13 cellular contexts compared by ENCODE assay signal in genomic region chr2:151237422-151238012, GRCh38. TPM values are rescaled to one million over a fixed set of nuclear protein-coding genes. Genes with fewer than 3 reads are reported as not detected.
DNase-seq lines count a peak whose midpoint lies in the region; ATAC-seq and TF ChIP-seq lines count a peak whose summit lies in the region.
"Had no signal": no experiment of that assay in that cellular context is flagged by ENCODE, and none has a peak within 500 bp of the region (broad histone marks: within the 10 kb centered on the region; RNA-seq: fewer than 3 reads in every experiment).

No MANE protein-coding gene starts in this region.

- H3K9me3 Mint-ChIP-seq in endodermal cell = no peaks in the 10 kb centered on the region
- H3K9me3 Mint-ChIP-seq: CD4-positive, alpha-beta memory T cell; stimulated activated memory B cell treated with anti-CD40 and anti-IgM and Interleukin-4, amounts not matched to agents 10 μg/mL and 1 μg/mL and 100 μg/mL, for 72 hours had no signal

- no peaks in the 10 kb centered on the region for H3K4me1 Mint-ChIP-seq in endodermal cell

- no peaks in the 10 kb centered on the region for H3K36me3 Mint-ChIP-seq in endodermal cell (ENCODE audit: low read depth)
- H3K36me3 Mint-ChIP-seq: CD4-positive, alpha-beta memory T cell; stimulated activated memory B cell treated with anti-CD40 and anti-IgM and Interleukin-4, amounts not matched to agents 10 μg/mL and 1 μg/mL and 100 μg/mL, for 72 hours had no signal

- no peak overlapping the region for H3K9ac ChIP-seq in endodermal cell (ENCODE audit: extremely low read depth, low read length, poor library complexity, severe bottlenecking)

- peak; percentile 9 for TF ChIP-seq CTCF in endodermal cell (conservative IDR thresholded peaks at IDR 0.05)

- H3K4me3 ChIP-seq in MG63 (no peak overlapping the region), endodermal cell (ENCODE audit: low read length) (no peak overlapping the region)
- H3K4me3 ChIP-seq: left ventricle myocardium inferior had no signal

- H3K27ac ChIP-seq in endodermal cell (ENCODE audit: low read depth, low read length) = no peak overlapping the region
- H3K27ac ChIP-seq: left ventricle myocardium inferior, neutrophil had no signal

- H3K27ac Mint-ChIP-seq in endodermal cell = no peak overlapping the region
- H3K27ac Mint-ChIP-seq: stimulated activated memory B cell treated with anti-CD40 and anti-IgM and Interleukin-4, amounts not matched to agents 10 μg/mL and 1 μg/mL and 100 μg/mL, for 72 hours had no signal

- H3K27me3 ChIP-seq in MG63 = no peaks in the 10 kb centered on the region
- no peaks in the 10 kb centered on the region for H3K27me3 ChIP-seq in endodermal cell (ENCODE audit: control insufficient read depth, insufficient read depth, low read length, poor library complexity, severe bottlenecking)

- WGBS in endodermal cell (ENCODE audit: insufficient coverage in 1 of 2, insufficient read length in 1 of 2), 2 experiments = 84 to 100% methylated on average over 2 to 4 of the region's 4 CpGs

- no peaks in the 10 kb centered on the region for H3K27me3 Mint-ChIP-seq in endodermal cell (ENCODE audit: insufficient read depth)

- peak; percentile 83 for ATAC-seq in stimulated activated naive CD8-positive, alpha-beta T cell treated with anti-CD3 and anti-CD28 coated beads, Interleukin-15, Interleukin-2, amounts not matched to agents 100 U/mL and 50 U/mL, for 24 hours
- ATAC-seq in GM21423 (IDR thresholded peaks at IDR 0.05; ENCODE audit: unreplicated experiment) = no peak
- ATAC-seq: stimulated activated memory B cell treated with anti-CD40 and anti-IgM and Interleukin-4, amounts not matched to agents 10 μg/mL and 1 μg/mL and 100 μg/mL, for 72 hours had no signal

- H3K36me3 ChIP-seq in MG63 (no peaks in the 10 kb centered on the region), endodermal cell (ENCODE audit: control insufficient read depth, insufficient read depth, low read length) (no peaks in the 10 kb centered on the region)
- H3K36me3 ChIP-seq: left ventricle myocardium inferior, neutrophil had no signal

- H3K9me3 ChIP-seq in MG63 = no peaks in the 10 kb centered on the region
- no peaks in the 10 kb centered on the region for H3K9me3 ChIP-seq in endodermal cell (ENCODE audit: control insufficient read depth, low read length)
- H3K9me3 ChIP-seq: neutrophil had no signal

- no peaks in the 10 kb centered on the region for H3K4me1 ChIP-seq in endodermal cell (ENCODE audit: control insufficient read depth, insufficient read depth, low read length)

- DNase-seq in stimulated activated CD4-positive, alpha-beta T cell treated with anti-CD3 and anti-CD28 coated beads, Interleukin-12 subunit alpha, Interleukin-12 subunit beta, amount 100 ng/mL, for 48 hours (ENCODE audit: low read depth in 2 of 3, low spot score in 1 of 3) = peak in 2 of 3 donors; percentile 16 to 18
- DNase-seq in stimulated activated CD4-positive, alpha-beta T cell treated with anti-CD3 and anti-CD28 coated beads, Interleukin-12 subunit alpha, Interleukin-12 subunit beta, amount 100 ng/mL, for 4 hours = no peak
- DNase-seq in MG63 (peak; percentile 13), endodermal cell (no peak), NCI-H774 (lab: John Stamatoyannopoulos, UW) (no peak), NCI-H146 (lab: John Stamatoyannopoulos, UW) (no peak)
- DNase-seq in stimulated activated naive CD8-positive, alpha-beta T cell treated with anti-CD3 and anti-CD28 coated beads, Interleukin-15, Interleukin-2, amounts not matched to agents 100 U/mL and 50 U/mL, for 24 hours = peak; percentile 17
- DNase-seq: CD4-positive, alpha-beta memory T cell; left ventricle myocardium inferior; NCI-H2171 treated with DMSO at 0.1 percent for 48 hours had no signal

- no peak overlapping the region for H3K4me3 Mint-ChIP-seq in endodermal cell
- H3K4me3 Mint-ChIP-seq: CD4-positive, alpha-beta memory T cell; stimulated activated memory B cell treated with anti-CD40 and anti-IgM and Interleukin-4, amounts not matched to agents 10 μg/mL and 1 μg/mL and 100 μg/mL, for 72 hours had no signal

RNA-seq across cellular contexts. Expression of gene RBM43, which starts 24.1 kb away (rescaled TPM):
- total RNA-seq in MG63 (2014; rRNA removed; shearing (Covaris generic); ENCODE audit: low replicate concordance) = 1.9 and 3.8 TPM in 2 replicates
- 1 to 10 TPM; 1.1 to 2.4 TPM for total RNA-seq in endodermal cell
- polyA plus RNA-seq in endodermal cell (2013, experiment 1 of 2) = 3.4 TPM
- polyA plus RNA-seq in endodermal cell (2013, experiment 2 of 2) = 3.5 TPM

RNA-seq across cellular contexts. Expression of gene NMI, which starts 52.0 kb away (rescaled TPM):
- total RNA-seq in MG63 (2014; rRNA removed; shearing (Covaris generic); ENCODE audit: low replicate concordance) = 8.6 and 11.8 TPM in 2 replicates
- total RNA-seq in endodermal cell = 1 to 10 TPM; 1.2 to 3.3 TPM
- polyA plus RNA-seq in endodermal cell (2013, experiment 1 of 2) = 0.43 TPM
- 0.37 TPM for polyA plus RNA-seq in endodermal cell (2013, experiment 2 of 2)

Comparison
In these comparisons a context has a peak if more than half of its experiments do, and no peak if none do; other contexts are left out.
1. DNase-seq: peak in stimulated activated CD4-positive, alpha-beta T cell treated with anti-CD3 and anti-CD28 coated beads, Interleukin-12 subunit alpha, Interleukin-12 subunit beta, amount 100 ng/mL, for 48 hours (2 of 3), MG63 (single experiment) and stimulated activated naive CD8-positive, alpha-beta T cell treated with anti-CD3 and anti-CD28 coated beads, Interleukin-15, Interleukin-2, amounts not matched to agents 100 U/mL and 50 U/mL, for 24 hours (single experiment); none in stimulated activated CD4-positive, alpha-beta T cell treated with anti-CD3 and anti-CD28 coated beads, Interleukin-12 subunit alpha, Interleukin-12 subunit beta, amount 100 ng/mL, for 4 hours (single experiment), endodermal cell (single experiment), NCI-H774 (single experiment) and NCI-H146 (single experiment).